1 cellular context compared by ENCODE assay signal in the genomic region with DNA sequence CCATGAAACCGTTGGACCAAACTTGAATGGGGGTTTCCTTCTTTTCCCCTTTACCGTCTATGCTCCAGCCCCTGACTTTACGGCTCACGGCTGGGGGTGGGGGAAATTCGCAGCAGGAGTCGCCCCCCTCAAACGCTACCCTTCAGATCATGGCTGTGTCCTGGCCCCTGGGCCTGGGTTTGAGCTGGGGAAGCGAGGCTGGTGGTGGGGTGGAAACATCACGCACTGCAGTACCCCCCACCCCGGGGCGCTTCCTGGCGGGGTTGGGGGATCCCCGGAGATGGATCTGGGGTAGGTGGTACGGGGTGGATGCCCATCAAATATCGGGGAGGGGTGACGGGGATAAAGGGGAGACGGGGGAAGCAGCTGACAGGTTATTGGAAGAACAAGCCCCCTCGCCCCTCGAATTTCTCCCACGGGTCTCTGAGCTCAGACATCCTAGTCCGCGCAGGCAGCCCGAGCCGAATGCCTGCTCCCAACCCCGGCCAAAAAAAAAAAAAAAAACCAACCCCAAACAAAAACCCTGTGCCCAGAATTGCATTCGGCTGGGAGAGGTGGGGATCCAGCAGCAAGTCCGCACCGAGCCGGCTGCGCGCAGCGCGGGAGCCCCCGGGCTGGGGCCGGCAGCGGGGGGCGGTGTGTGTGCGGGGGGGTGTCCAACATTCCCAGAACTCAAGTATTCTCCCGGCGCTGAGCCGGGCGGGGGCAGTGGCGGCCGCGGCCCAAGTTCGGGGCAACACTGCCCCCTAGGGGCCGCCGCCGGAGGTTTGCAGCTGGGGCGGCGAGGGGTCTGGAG.
TF ChIP-seq lines count a peak whose summit lies in the region.

No MANE protein-coding gene starts in this region.

TF ChIP-seq in K562, 482 proteins besides CTCF, POLR2A, EP300 and RAD21 (continued from another document and continues in another):
- TF ChIP-seq, protein P1, sequence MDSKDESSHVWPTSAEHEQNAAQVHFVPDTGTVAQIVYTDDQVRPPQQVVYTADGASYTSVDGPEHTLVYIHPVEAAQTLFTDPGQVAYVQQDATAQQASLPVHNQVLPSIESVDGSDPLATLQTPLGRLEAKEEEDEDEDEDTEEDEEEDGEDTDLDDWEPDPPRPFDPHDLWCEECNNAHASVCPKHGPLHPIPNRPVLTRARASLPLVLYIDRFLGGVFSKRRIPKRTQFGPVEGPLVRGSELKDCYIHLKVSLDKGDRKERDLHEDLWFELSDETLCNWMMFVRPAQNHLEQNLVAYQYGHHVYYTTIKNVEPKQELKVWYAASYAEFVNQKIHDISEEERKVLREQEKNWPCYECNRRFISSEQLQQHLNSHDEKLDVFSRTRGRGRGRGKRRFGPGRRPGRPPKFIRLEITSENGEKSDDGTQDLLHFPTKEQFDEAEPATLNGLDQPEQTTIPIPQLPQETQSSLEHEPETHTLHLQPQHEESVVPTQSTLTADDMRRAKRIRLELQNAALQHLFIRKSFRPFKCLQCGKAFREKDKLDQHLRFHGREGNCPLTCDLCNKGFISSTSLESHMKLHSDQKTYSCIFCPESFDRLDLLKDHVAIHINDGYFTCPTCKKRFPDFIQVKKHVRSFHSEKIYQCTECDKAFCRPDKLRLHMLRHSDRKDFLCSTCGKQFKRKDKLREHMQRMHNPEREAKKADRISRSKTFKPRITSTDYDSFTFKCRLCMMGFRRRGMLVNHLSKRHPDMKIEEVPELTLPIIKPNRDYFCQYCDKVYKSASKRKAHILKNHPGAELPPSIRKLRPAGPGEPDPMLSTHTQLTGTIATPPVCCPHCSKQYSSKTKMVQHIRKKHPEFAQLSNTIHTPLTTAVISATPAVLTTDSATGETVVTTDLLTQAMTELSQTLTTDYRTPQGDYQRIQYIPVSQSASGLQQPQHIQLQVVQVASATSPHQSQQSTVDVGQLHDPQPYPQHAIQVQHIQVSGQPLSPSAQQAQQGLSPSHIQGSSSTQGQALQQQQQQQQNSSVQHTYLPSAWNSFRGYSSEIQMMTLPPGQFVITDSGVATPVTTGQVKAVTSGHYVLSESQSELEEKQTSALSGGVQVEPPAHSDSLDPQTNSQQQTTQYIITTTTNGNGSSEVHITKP (IDR thresholded peaks at IDR 0.05; ENCODE audit: partially characterized antibody) = no peak
- TF ChIP-seq THRAP3 (IDR thresholded peaks at IDR 0.05; ENCODE audit: borderline replicate concordance) = no peak
- no peak for TF ChIP-seq FOSL1 (tag; conservative IDR thresholded peaks at IDR 0.05)
- no peak for TF ChIP-seq PREB (CRISPR knock-in tag; IDR thresholded peaks at IDR 0.05)
- no peak for TF ChIP-seq MEF2A (IDR thresholded peaks at IDR 0.05; ENCODE audit: control insufficient read depth, low read depth, low read length)
- TF ChIP-seq ZNF124 (CRISPR knock-in tag; IDR thresholded peaks at IDR 0.05) = no peak
- no peak for TF ChIP-seq ELK3 (CRISPR knock-in tag; IDR thresholded peaks at IDR 0.05)
- TF ChIP-seq, protein P2, sequence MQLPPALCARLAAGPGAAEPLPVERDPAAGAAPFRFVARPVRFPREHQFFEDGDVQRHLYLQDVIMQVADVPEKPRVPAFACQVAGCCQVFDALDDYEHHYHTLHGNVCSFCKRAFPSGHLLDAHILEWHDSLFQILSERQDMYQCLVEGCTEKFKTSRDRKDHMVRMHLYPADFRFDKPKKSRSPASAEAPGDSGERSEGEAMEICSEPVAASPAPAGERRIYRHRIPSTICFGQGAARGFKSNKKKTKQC (CRISPR knock-in tag; IDR thresholded peaks at IDR 0.05) = no peak
- TF ChIP-seq FOXM1 (IDR thresholded peaks at IDR 0.05; ENCODE audit: low read depth) = peak; percentile 47; the same call in 1 of the 2 replicates
- no peak for TF ChIP-seq FOXM1 (CRISPR knock-in tag; IDR thresholded peaks at IDR 0.05; ENCODE audit: low read depth)
- TF ChIP-seq ZNF232 (CRISPR knock-in tag; IDR thresholded peaks at IDR 0.05) = no peak
- TF ChIP-seq SREBF2 (CRISPR knock-in tag; IDR thresholded peaks at IDR 0.05) = no peak
- no peak for TF ChIP-seq ZNF512 (tag; IDR thresholded peaks at IDR 0.05)
- no peak for TF ChIP-seq HBP1 (CRISPR knock-in tag; IDR thresholded peaks at IDR 0.05)
- TF ChIP-seq DACH1 (IDR thresholded peaks at IDR 0.05; ENCODE audit: partially characterized antibody) = no peak
- TF ChIP-seq NCOR1 (IDR thresholded peaks at IDR 0.05) = peak; percentile 33; the same call in 1 of the 2 replicates
- TF ChIP-seq ZNF830 (CRISPR knock-in tag; IDR thresholded peaks at IDR 0.05) = no peak
- 0 out of 2 replicates have a peak, but pooled peaks have one; percentile 46 for TF ChIP-seq TARDBP (IDR thresholded peaks at IDR 0.05)
- peak; percentile 25; the same call in 1 of the 2 replicates for TF ChIP-seq NFRKB (IDR thresholded peaks at IDR 0.05; ENCODE audit: low read depth)
- no peak for TF ChIP-seq SMAD1 (IDR thresholded peaks at IDR 0.05; ENCODE audit: low read depth, low read length, partially characterized antibody)
- no peak for TF ChIP-seq HDAC6 (IDR thresholded peaks at IDR 0.05; ENCODE audit: low read depth, low read length)
- no peak for TF ChIP-seq HSF4 (CRISPR knock-in tag; IDR thresholded peaks at IDR 0.05; ENCODE audit: borderline replicate concordance)
- TF ChIP-seq ZNF174 (CRISPR knock-in tag; IDR thresholded peaks at IDR 0.05) = no peak
- TF ChIP-seq HMGXB4 (CRISPR knock-in tag; IDR thresholded peaks at IDR 0.05) = no peak
- TF ChIP-seq SAP30 (IDR thresholded peaks at IDR 0.05; ENCODE audit: borderline replicate concordance, insufficient read depth, low read depth, low read length, poor library complexity, severe bottlenecking) = no peak
- no peak for TF ChIP-seq ZNF23 (CRISPR knock-in tag; IDR thresholded peaks at IDR 0.05)
- 0 out of 2 replicates have a peak, but pooled peaks have one; percentile 32 for TF ChIP-seq ZNF584 (CRISPR knock-in tag; IDR thresholded peaks at IDR 0.05; ENCODE audit: low read depth)
- TF ChIP-seq BRF2 (IDR thresholded peaks at IDR 0.05; ENCODE audit: borderline replicate concordance, insufficient read depth, insufficient read length) = no peak
- TF ChIP-seq, protein P3, sequence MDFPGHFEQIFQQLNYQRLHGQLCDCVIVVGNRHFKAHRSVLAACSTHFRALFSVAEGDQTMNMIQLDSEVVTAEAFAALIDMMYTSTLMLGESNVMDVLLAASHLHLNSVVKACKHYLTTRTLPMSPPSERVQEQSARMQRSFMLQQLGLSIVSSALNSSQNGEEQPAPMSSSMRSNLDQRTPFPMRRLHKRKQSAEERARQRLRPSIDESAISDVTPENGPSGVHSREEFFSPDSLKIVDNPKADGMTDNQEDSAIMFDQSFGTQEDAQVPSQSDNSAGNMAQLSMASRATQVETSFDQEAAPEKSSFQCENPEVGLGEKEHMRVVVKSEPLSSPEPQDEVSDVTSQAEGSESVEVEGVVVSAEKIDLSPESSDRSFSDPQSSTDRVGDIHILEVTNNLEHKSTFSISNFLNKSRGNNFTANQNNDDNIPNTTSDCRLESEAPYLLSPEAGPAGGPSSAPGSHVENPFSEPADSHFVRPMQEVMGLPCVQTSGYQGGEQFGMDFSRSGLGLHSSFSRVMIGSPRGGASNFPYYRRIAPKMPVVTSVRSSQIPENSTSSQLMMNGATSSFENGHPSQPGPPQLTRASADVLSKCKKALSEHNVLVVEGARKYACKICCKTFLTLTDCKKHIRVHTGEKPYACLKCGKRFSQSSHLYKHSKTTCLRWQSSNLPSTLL (IDR thresholded peaks at IDR 0.05) = no peak
- no peak for TF ChIP-seq GTF2E2 (tag; IDR thresholded peaks at IDR 0.05)
- TF ChIP-seq PCBP1 (IDR thresholded peaks at IDR 0.05; ENCODE audit: low read depth, low read length, poor library complexity, severe bottlenecking) = peak; percentile 88
- TF ChIP-seq, protein P4, sequence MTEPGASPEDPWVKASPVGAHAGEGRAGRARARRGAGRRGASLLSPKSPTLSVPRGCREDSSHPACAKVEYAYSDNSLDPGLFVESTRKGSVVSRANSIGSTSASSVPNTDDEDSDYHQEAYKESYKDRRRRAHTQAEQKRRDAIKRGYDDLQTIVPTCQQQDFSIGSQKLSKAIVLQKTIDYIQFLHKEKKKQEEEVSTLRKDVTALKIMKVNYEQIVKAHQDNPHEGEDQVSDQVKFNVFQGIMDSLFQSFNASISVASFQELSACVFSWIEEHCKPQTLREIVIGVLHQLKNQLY (CRISPR knock-in tag; conservative IDR thresholded peaks at IDR 0.05) = peak; percentile 56 to 90; a peak in 1 of 4 replicates
- no peak for TF ChIP-seq SPI1 (IDR thresholded peaks at IDR 0.05; ENCODE audit: borderline replicate concordance, low read depth, low read length)
- no peak for TF ChIP-seq ZSCAN29 (IDR thresholded peaks at IDR 0.05)
- no peak for TF ChIP-seq CBFA2T2 (conservative IDR thresholded peaks at IDR 0.05)
- no peak for TF ChIP-seq CEBPG (CRISPR knock-in tag; IDR thresholded peaks at IDR 0.05)
- TF ChIP-seq CEBPG (tag; conservative IDR thresholded peaks at IDR 0.05 in 1 of 2, IDR thresholded peaks at IDR 0.05 in 1 of 2) = no peak
- no peak for TF ChIP-seq HIVEP1 (CRISPR knock-in tag; IDR thresholded peaks at IDR 0.05)
- TF ChIP-seq KLF13 (tag; IDR thresholded peaks at IDR 0.05; ENCODE audit: borderline replicate concordance, low read depth) = no peak
- no peak for TF ChIP-seq ZZZ3 (IDR thresholded peaks at IDR 0.05)
- peak; percentile 62; the same call in 1 of the 2 replicates for TF ChIP-seq ZNF12 (CRISPR knock-in tag; IDR thresholded peaks at IDR 0.05)
- TF ChIP-seq, protein P5, sequence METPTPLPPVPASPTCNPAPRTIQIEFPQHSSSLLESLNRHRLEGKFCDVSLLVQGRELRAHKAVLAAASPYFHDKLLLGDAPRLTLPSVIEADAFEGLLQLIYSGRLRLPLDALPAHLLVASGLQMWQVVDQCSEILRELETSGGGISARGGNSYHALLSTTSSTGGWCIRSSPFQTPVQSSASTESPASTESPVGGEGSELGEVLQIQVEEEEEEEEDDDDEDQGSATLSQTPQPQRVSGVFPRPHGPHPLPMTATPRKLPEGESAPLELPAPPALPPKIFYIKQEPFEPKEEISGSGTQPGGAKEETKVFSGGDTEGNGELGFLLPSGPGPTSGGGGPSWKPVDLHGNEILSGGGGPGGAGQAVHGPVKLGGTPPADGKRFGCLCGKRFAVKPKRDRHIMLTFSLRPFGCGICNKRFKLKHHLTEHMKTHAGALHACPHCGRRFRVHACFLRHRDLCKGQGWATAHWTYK (CRISPR knock-in tag; IDR thresholded peaks at IDR 0.05) = no peak; the same call in 1 of the 2 replicates
